1 cellular context compared by ENCODE assay signal in genomic region chr16:3175157-3176153, GRCh38.
TF ChIP-seq lines count a peak whose summit lies in the region.

No MANE protein-coding gene starts in this region.

TF ChIP-seq in H1, 55 proteins besides CTCF, POLR2A, EP300 and RAD21:
- TF ChIP-seq JUND (IDR thresholded peaks at IDR 0.05; ENCODE audit: low read length) (no peak), TEAD4 (IDR thresholded peaks at IDR 0.05; ENCODE audit: low read depth, low read length) (peak; percentile 66; the same call in 1 of the 2 replicates), SIX5 (IDR thresholded peaks at IDR 0.05; ENCODE audit: low read depth, low read length) (no peak), YY1 (IDR thresholded peaks at IDR 0.05; ENCODE audit: low read depth, low read length) (no peak), HDAC2 (IDR thresholded peaks at IDR 0.05; ENCODE audit: borderline replicate concordance in 1 of 2, low read depth in 2 of 2, low read length in 2 of 2) (no peak), CREB1 (IDR thresholded peaks at IDR 0.05) (peak; percentile 38; the same call in 1 of the 2 replicates), POU5F1 (IDR thresholded peaks at IDR 0.05; ENCODE audit: low read depth, low read length) (0 out of 2 replicates have a peak, but pooled peaks have one; percentile 37), TBP (IDR thresholded peaks at IDR 0.05; ENCODE audit: low read depth, low read length) (peak; percentile 99), ASH2L (IDR thresholded peaks at IDR 0.05; ENCODE audit: low read length) (peak; percentile 48), SIRT6 (IDR thresholded peaks at IDR 0.05; ENCODE audit: low read length) (no peak), RFX5 (IDR thresholded peaks at IDR 0.05; ENCODE audit: borderline replicate concordance, low read depth, low read length) (no peak), ATF2 (IDR thresholded peaks at IDR 0.05; ENCODE audit: low read length) (no peak), FOSL1 (IDR thresholded peaks at IDR 0.05; ENCODE audit: insufficient read depth, low read depth, low read length) (no peak), BACH1 (IDR thresholded peaks at IDR 0.05; ENCODE audit: low read length) (no peak), SP2 (IDR thresholded peaks at IDR 0.05; ENCODE audit: low read length) (no peak)
